ENCODE assay signal across 1 cellular context in genomic region chr9:122226758-122227575, GRCh38.
TF ChIP-seq lines count a peak whose summit lies in the region.

No MANE protein-coding gene starts in this region.

TF ChIP-seq in HepG2, 621 proteins besides CTCF, POLR2A, EP300 and RAD21:
- TF ChIP-seq SP4 (CRISPR knock-in tag; IDR thresholded peaks at IDR 0.05): no peak
- TF ChIP-seq HOXA9 (CRISPR knock-in tag; IDR thresholded peaks at IDR 0.05; ENCODE audit: borderline replicate concordance): 0 out of 2 replicates have a peak, but pooled peaks have one; percentile 11
- TF ChIP-seq HNRNPLL (IDR thresholded peaks at IDR 0.05; ENCODE audit: low read depth, low read length, poor library complexity, severe bottlenecking): peak; percentile 11
